ENCODE assay signal across 1 cellular context in the genomic region with DNA sequence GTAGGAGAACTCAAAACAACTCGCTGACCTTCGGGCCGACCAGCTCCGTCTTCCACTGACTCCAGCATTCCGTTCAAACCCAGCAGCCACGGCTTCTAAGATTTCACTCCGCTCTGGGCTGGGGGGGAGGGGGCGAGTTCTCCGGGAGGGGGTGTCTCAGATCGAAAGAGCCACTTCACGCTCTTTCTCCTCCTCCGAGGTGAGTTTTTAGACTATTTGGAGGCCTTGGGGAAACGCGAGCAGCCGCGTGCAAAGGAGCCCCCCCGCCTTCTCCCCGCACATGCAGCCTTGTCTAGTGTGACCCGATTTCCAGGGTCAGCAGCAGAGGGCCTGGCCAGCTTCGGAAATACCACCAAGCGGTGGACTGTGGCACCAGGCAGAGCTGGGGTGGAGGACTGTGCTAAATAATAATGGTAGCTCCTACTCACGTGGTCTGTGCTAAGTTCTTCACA.
TF ChIP-seq lines count a peak whose summit lies in the region.

No MANE protein-coding gene starts in this region.

TF ChIP-seq in liver, 16 proteins besides CTCF, POLR2A, EP300 and RAD21:
- TF ChIP-seq, protein P1, sequence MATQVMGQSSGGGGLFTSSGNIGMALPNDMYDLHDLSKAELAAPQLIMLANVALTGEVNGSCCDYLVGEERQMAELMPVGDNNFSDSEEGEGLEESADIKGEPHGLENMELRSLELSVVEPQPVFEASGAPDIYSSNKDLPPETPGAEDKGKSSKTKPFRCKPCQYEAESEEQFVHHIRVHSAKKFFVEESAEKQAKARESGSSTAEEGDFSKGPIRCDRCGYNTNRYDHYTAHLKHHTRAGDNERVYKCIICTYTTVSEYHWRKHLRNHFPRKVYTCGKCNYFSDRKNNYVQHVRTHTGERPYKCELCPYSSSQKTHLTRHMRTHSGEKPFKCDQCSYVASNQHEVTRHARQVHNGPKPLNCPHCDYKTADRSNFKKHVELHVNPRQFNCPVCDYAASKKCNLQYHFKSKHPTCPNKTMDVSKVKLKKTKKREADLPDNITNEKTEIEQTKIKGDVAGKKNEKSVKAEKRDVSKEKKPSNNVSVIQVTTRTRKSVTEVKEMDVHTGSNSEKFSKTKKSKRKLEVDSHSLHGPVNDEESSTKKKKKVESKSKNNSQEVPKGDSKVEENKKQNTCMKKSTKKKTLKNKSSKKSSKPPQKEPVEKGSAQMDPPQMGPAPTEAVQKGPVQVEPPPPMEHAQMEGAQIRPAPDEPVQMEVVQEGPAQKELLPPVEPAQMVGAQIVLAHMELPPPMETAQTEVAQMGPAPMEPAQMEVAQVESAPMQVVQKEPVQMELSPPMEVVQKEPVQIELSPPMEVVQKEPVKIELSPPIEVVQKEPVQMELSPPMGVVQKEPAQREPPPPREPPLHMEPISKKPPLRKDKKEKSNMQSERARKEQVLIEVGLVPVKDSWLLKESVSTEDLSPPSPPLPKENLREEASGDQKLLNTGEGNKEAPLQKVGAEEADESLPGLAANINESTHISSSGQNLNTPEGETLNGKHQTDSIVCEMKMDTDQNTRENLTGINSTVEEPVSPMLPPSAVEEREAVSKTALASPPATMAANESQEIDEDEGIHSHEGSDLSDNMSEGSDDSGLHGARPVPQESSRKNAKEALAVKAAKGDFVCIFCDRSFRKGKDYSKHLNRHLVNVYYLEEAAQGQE (IDR thresholded peaks at IDR 0.05): no peak
- TF ChIP-seq HNF4A (conservative IDR thresholded peaks at IDR 0.05) (no peak), HNF4G (IDR thresholded peaks at IDR 0.05) (no peak), JUND (IDR thresholded peaks at IDR 0.05) (no peak), RXRA (IDR thresholded peaks at IDR 0.05) (peak in 1 of 2 donors; percentile 25), FOXA2 (IDR thresholded peaks at IDR 0.05) (no peak), NR2F2 (IDR thresholded peaks at IDR 0.05) (peak; percentile 45)
- TF ChIP-seq, protein P2, sequence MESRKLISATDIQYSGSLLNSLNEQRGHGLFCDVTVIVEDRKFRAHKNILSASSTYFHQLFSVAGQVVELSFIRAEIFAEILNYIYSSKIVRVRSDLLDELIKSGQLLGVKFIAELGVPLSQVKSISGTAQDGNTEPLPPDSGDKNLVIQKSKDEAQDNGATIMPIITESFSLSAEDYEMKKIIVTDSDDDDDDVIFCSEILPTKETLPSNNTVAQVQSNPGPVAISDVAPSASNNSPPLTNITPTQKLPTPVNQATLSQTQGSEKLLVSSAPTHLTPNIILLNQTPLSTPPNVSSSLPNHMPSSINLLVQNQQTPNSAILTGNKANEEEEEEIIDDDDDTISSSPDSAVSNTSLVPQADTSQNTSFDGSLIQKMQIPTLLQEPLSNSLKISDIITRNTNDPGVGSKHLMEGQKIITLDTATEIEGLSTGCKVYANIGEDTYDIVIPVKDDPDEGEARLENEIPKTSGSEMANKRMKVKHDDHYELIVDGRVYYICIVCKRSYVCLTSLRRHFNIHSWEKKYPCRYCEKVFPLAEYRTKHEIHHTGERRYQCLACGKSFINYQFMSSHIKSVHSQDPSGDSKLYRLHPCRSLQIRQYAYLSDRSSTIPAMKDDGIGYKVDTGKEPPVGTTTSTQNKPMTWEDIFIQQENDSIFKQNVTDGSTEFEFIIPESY (IDR thresholded peaks at IDR 0.05): no peak
- TF ChIP-seq, protein P3, sequence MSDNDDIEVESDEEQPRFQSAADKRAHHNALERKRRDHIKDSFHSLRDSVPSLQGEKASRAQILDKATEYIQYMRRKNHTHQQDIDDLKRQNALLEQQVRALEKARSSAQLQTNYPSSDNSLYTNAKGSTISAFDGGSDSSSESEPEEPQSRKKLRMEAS (IDR thresholded peaks at IDR 0.05): peak; percentile 13
